ENCODE assay signal across 29 cellular contexts in the genomic region with DNA sequence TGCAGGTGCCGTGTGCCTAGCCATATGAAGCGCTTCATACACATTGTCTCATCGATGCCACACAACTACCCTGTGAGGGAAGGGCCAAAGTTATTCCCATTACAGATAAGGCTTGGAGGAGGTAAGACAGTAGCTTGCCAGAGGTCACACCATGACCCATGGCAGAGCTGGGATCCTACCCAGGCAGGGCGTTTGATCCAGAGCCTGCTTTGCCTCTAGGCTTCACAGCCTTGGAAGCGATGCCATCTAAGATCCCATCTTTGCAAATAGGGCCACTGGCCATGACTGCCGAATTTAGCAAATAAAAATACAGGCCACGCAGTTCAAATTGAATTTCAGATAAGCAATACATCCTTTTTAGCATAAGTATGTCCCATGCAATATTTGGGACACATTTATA.
"Had no signal": no experiment of that assay in that cellular context is flagged by ENCODE, and none has a peak within 500 bp of the region (broad histone marks: within the 10 kb centered on the region; RNA-seq: fewer than 3 reads in every experiment).

No MANE protein-coding gene starts in this region.

- DNase-seq: activated B cell treated with CpG ODN at 0.5 μM for 24 hours; activated CD4-positive, alpha-beta T cell treated with anti-CD3 and anti-CD28 coated beads for 48 hours; activated CD4-positive, alpha-beta T cell treated with anti-CD3 and anti-CD28 coated beads, Interleukin-2, amount 50 U/mL, for 1 hour; activated CD4-positive, alpha-beta T cell treated with anti-CD3 and anti-CD28 coated beads, Interleukin-2, amount 50 U/mL, for 48 hours; activated CD8-positive, alpha-beta memory T cell treated with anti-CD3 and anti-CD28 coated beads for 24 hours; activated CD8-positive, alpha-beta T cell treated with anti-CD3 and anti-CD28 coated beads for 36 hours; activated effector memory CD4-positive, alpha-beta T cell treated with Interleukin-2 at 50 U/mL for 16 hours; activated gamma-delta T cell treated with Interleukin-2 at 50 U/mL for 16 hours; activated naive CD4-positive, alpha-beta T cell treated with anti-CD3 and anti-CD28 coated beads, Interleukin-2, amount 50 U/mL, for 16 hours; activated naive CD4-positive, alpha-beta T cell treated with Interleukin-2 at 50 U/mL for 16 hours; activated T-cell treated with anti-CD3 and anti-CD28 coated beads, Interleukin-2, amount 50 U/mL, for 4 hours; amniotic stem cell; anterior cingulate cortex; body of pancreas; caudate nucleus; cortex of kidney; effector CD8-positive, alpha-beta T cell; esophagus squamous epithelium; foreskin melanocyte; T-helper 1 cell; T-helper 17 cell; T1000; WERI-Rb-1 had no signal

- H3K36me3 ChIP-seq: esophagus squamous epithelium, gastroesophageal sphincter, WERI-Rb-1 had no signal

- H3K9me3 ChIP-seq: body of pancreas, esophagus squamous epithelium, gastroesophageal sphincter had no signal

- H3K27me3 ChIP-seq: body of pancreas, esophagus squamous epithelium, gastroesophageal sphincter had no signal

- H3K4me3 ChIP-seq: body of pancreas, esophagus squamous epithelium, gastroesophageal sphincter had no signal

- H3K27me3 Mint-ChIP-seq: activated CD8-positive, alpha-beta T cell treated with anti-CD3 and anti-CD28 coated beads for 36 hours; activated naive CD8-positive, alpha-beta T cell; activated T-helper 17 cell treated with anti-CD3 and anti-CD28 coated beads, Interleukin-2, amount 50 U/mL, for 72 hours; T-helper 17 cell had no signal

- H3K27ac Mint-ChIP-seq: activated B cell treated with CpG ODN at 0.5 μM for 24 hours; activated CD8-positive, alpha-beta T cell treated with anti-CD3 and anti-CD28 coated beads for 36 hours; activated T-helper 17 cell treated with anti-CD3 and anti-CD28 coated beads, Interleukin-2, amount 50 U/mL, for 72 hours; T-helper 17 cell; T-helper 2 cell treated with Interferon-gamma antibody and Interleukin-4, amounts not matched to agents 5 μg/mL and 100 μg/mL, for 36 hours had no signal

- ATAC-seq: activated CD4-positive, CD25-positive, alpha-beta regulatory T cell treated with anti-CD3 and anti-CD28 coated beads, Interleukin-2, amount 50 U/mL, for 24 hours; activated CD8-positive, alpha-beta T cell treated with anti-CD3 and anti-CD28 coated beads for 36 hours; activated T-cell treated with anti-CD3 and anti-CD28 coated beads, Interleukin-2, amount 50 U/mL, for 4 hours; activated T-helper 17 cell treated with anti-CD3 and anti-CD28 coated beads, Interleukin-2, amount 50 U/mL, for 72 hours; body of pancreas; gastroesophageal sphincter; T-helper 17 cell had no signal

- H3K36me3 Mint-ChIP-seq: activated naive CD8-positive, alpha-beta T cell had no signal

- H3K27ac ChIP-seq: body of pancreas, epithelial cell of prostate, esophagus squamous epithelium, gastroesophageal sphincter, WERI-Rb-1 had no signal

- H3K4me3 Mint-ChIP-seq: activated B cell treated with CpG ODN at 0.5 μM for 24 hours; activated CD8-positive, alpha-beta T cell treated with anti-CD3 and anti-CD28 coated beads for 36 hours; activated naive CD8-positive, alpha-beta T cell; activated T-cell treated with anti-CD3 and anti-CD28 coated beads, Interleukin-2, amount 50 U/mL, for 4 hours; activated T-helper 17 cell treated with anti-CD3 and anti-CD28 coated beads, Interleukin-2, amount 50 U/mL, for 72 hours; T-helper 17 cell; T-helper 2 cell treated with Interferon-gamma antibody and Interleukin-4, amounts not matched to agents 5 μg/mL and 100 μg/mL, for 36 hours had no signal

- H3K4me1 Mint-ChIP-seq: activated B cell treated with CpG ODN at 0.5 μM for 24 hours; activated T-helper 17 cell treated with anti-CD3 and anti-CD28 coated beads, Interleukin-2, amount 50 U/mL, for 72 hours; T-helper 17 cell had no signal

- H3K9me3 Mint-ChIP-seq: activated B cell treated with CpG ODN at 0.5 μM for 24 hours; activated CD8-positive, alpha-beta T cell treated with anti-CD3 and anti-CD28 coated beads for 36 hours; activated T-cell treated with anti-CD3 and anti-CD28 coated beads, Interleukin-2, amount 50 U/mL, for 4 hours; activated T-helper 17 cell treated with anti-CD3 and anti-CD28 coated beads, Interleukin-2, amount 50 U/mL, for 72 hours; T-helper 2 cell treated with Interferon-gamma antibody and Interleukin-4, amounts not matched to agents 5 μg/mL and 100 μg/mL, for 36 hours had no signal
